ENCODE assay signal across 8 cellular contexts in the genomic region with DNA sequence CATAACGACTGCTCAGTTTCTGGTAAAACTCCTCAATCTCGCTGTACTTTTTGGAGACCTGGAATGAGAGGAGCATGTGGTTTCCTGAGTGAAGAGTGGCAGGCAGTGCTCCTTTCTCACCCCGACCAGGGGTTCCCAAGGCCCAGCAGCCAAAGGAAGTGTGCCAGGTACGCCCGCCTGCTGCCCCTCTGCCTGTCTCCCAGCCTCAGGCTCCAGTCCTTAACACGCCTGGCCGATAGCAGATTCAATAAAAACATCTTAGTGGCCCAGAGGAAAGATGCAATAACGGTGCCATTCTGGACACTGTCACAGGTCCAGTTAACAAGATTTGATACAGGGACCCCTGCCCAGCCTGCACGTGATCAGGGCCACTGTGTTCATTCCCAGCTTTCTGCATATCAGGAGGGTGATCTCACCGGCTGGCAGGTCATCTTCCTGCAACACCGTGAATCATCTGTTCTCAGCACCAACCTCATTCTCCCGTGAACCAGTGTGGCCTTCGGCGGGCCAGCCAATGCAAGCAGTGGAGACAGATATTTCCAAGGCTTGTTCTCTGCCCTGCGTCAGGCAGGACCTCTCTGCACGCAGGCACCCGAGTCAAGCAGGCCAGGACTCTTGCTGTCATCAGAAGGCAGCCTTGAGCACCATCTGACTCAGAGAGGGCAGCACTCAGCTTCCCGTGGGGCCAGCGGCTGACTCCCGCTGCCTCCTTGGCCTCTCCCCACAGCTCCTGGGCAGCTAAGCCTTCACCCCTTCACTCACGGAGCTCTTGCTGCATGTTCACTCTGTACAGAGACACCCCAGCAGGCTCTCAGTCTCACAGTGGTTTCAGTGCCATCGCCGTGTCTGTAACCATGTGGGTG. TPM values are rescaled to one million over a fixed set of nuclear protein-coding genes. Genes with fewer than 3 reads are reported as not detected.
DNase-seq lines count a peak whose midpoint lies in the region; ATAC-seq and TF ChIP-seq lines count a peak whose summit lies in the region.
"Had no signal": no experiment of that assay in that cellular context is flagged by ENCODE, and none has a peak within 500 bp of the region (broad histone marks: within the 10 kb centered on the region; RNA-seq: fewer than 3 reads in every experiment).

No MANE protein-coding gene starts in this region.

- H2AFZ ChIP-seq in mesenchymal stem cell (ENCODE audit: low read depth, low read length) = no peak overlapping the region

- H2BK12ac ChIP-seq in mesenchymal stem cell (ENCODE audit: low read length in 2 of 2) = no peak overlapping the region

- ATAC-seq in aorta (ENCODE audit: low FRiP score) = peak; percentile 83

- H3K4me3 ChIP-seq in epithelial cell of proximal tubule (ENCODE audit: low read depth, low read length) (no peak overlapping the region), mesenchymal stem cell (ENCODE audit: insufficient read depth in 1 of 2, low read depth in 1 of 2, low read length in 2 of 2) (peak overlapping the region in 1 of 2 experiments; percentile 33), aorta (ENCODE audit: low read length in 2 of 2) (no peak overlapping the region)
- H3K4me3 ChIP-seq: skin epidermis had no signal

- H3K23ac ChIP-seq in mesenchymal stem cell (ENCODE audit: low read length in 2 of 2) = peak overlapping the region in 1 of 2 experiments; percentile 36

- no peak overlapping the region for H4K91ac ChIP-seq in mesenchymal stem cell (ENCODE audit: low read length)

- H3K27me3 ChIP-seq in mesenchymal stem cell (ENCODE audit: control insufficient read depth in 1 of 2, insufficient read depth in 1 of 2, low read length in 2 of 2) = no peaks in the 10 kb centered on the region
- H3K27me3 ChIP-seq in aorta (ENCODE audit: control insufficient read depth in 1 of 2, insufficient read depth in 2 of 2, low read length in 1 of 2) = no peaks in the 10 kb centered on the region

- peaks cover 28% of the 10 kb centered on the region for H3K4me1 ChIP-seq in mesenchymal stem cell (ENCODE audit: control insufficient read depth, insufficient read depth, low read depth, low read length)
- H3K4me1 ChIP-seq in aorta (ENCODE audit: control insufficient read depth in 1 of 2, insufficient read depth in 2 of 2, low read length in 2 of 2) = no peaks in the 10 kb centered on the region

- H3K18ac ChIP-seq in mesenchymal stem cell (ENCODE audit: low read depth in 1 of 2, low read length in 2 of 2) = no peak overlapping the region

- H3K4me2 ChIP-seq in mesenchymal stem cell (ENCODE audit: low read length, poor library complexity, severe bottlenecking) = no peak overlapping the region

- H3K36me3 ChIP-seq in mesenchymal stem cell (ENCODE audit: control insufficient read depth in 1 of 2, insufficient read depth in 2 of 2, low read depth in 1 of 2, low read length in 2 of 2) = peaks cover 72 to 87% of the 10 kb centered on the region in 2 experiments
- H3K36me3 ChIP-seq in aorta (ENCODE audit: control insufficient read depth in 1 of 2, insufficient read depth in 2 of 2, low read length in 1 of 2) = peaks cover 0 to under 1% of the 10 kb centered on the region in 2 donors

- H2AK5ac ChIP-seq in mesenchymal stem cell (ENCODE audit: low read length, severe bottlenecking) = peak overlapping the region; percentile 68

- DNase-seq in SK-N-DZ (ENCODE audit: low spot score) (peak; percentile 49), epithelial cell of proximal tubule (ENCODE audit: low read depth) (peak; percentile 80), mesenchymal stem cell (peak; percentile 77), aorta (peak; percentile 90 to 95), DMS79 treated with DMSO at 0.1 percent for 48 hours (lab: John Stamatoyannopoulos, UW) (no peak), NCI-H2107 treated with DMSO at 0.1 percent for 48 hours (lab: John Stamatoyannopoulos, UW; ENCODE audit: unreplicated experiment) (no peak)
- DNase-seq in activated CD4-positive, alpha-beta T cell treated with anti-CD3 and anti-CD28 coated beads, Interleukin-2, amount 50 U/mL, for 4 hours = no peak

- no peak overlapping the region for H3K4ac ChIP-seq in mesenchymal stem cell (ENCODE audit: low read depth in 1 of 2, low read length in 2 of 2)

- H3K27ac ChIP-seq in mesenchymal stem cell (ENCODE audit: low read length, poor library complexity, severe bottlenecking) = peak overlapping the region; percentile 71
- H3K27ac ChIP-seq in aorta (ENCODE audit: low read depth in 1 of 2, low read length in 2 of 2) = peak overlapping the region; percentile 88 to 97

- no peak overlapping the region for H3K14ac ChIP-seq in mesenchymal stem cell (ENCODE audit: low read length in 2 of 2)

- intact Hi-C loops in aorta (cut with DNase I) = loop anchor here (1.0 to 5.0 kb wide), 3 partner anchors 197 to 289 kb away; a partner anchor contains a TSS

- peak overlapping the region; percentile 50 for H4K8ac ChIP-seq in mesenchymal stem cell (ENCODE audit: low read length)

- H3K9me3 ChIP-seq in mesenchymal stem cell (ENCODE audit: control insufficient read depth, low read length) (no peaks in the 10 kb centered on the region), aorta (ENCODE audit: control insufficient read depth, low read length) (no peaks in the 10 kb centered on the region)

- no peak overlapping the region for H2BK15ac ChIP-seq in mesenchymal stem cell (ENCODE audit: low read depth, poor library complexity, severe bottlenecking)

- 84% methylated on average over 23 of the region's 23 CpGs for WGBS in mesenchymal stem cell
- WGBS in aorta, 2 donors = 11 to 15% methylated on average over 23 of the region's 23 CpGs

- peaks cover 26% of the 10 kb centered on the region for H3K79me1 ChIP-seq in mesenchymal stem cell (replicated peaks; ENCODE audit: low read length, poor library complexity, severe bottlenecking)

- peak overlapping the region; percentile 66 for H3K9ac ChIP-seq in mesenchymal stem cell (ENCODE audit: low read length)

- H2BK120ac ChIP-seq in mesenchymal stem cell (ENCODE audit: low read depth, low read length) = no peak overlapping the region

- no peak overlapping the region for H2BK5ac ChIP-seq in mesenchymal stem cell (ENCODE audit: low read depth, low read length, poor library complexity, severe bottlenecking)

- TF ChIP-seq CTCF in epithelial cell of proximal tubule (conservative IDR thresholded peaks at IDR 0.05; ENCODE audit: low read depth, low read length) = no peak

RNA-seq across cellular contexts. Expression of a gene that starts 9.5 kb away (rescaled TPM):
- polyA plus RNA-seq in SK-N-DZ (2014; cell fraction: cytosol; rRNA removed) = 10.6 and 18.1 TPM in 2 replicates
- 12.7 and 17.9 TPM in 2 replicates for polyA plus RNA-seq in SK-N-DZ (2014; cell fraction: nucleus; rRNA removed)
- total RNA-seq in epithelial cell of proximal tubule = 11.6 and 14.4 TPM in 2 replicates
- polyA plus RNA-seq in mesenchymal stem cell (2013, experiment 1 of 2) = 42.4 TPM
- 39.8 TPM for polyA plus RNA-seq in mesenchymal stem cell (2013, experiment 2 of 2)
- total RNA-seq in aorta = 10 to 100 TPM; 34.8 to 42.3 TPM
- polyA plus RNA-seq in aorta = 10 to 100 TPM; 27.5 to 33.6 TPM

RNA-seq across cellular contexts. Expression of a gene that starts 25.6 kb away (rescaled TPM):
- polyA plus RNA-seq in SK-N-DZ (2014; cell fraction: cytosol; rRNA removed) = not detected in 2 replicates
- polyA plus RNA-seq in SK-N-DZ (2014; cell fraction: nucleus; rRNA removed) = 0.14 TPM in 1 of 2 replicates, not detected in the other
- total RNA-seq in epithelial cell of proximal tubule (not detected in 2 replicates), aorta (10 to 100 TPM; 15.9 to 16.4 TPM)
- polyA plus RNA-seq in mesenchymal stem cell (2013, experiment 1 of 2) = 0.23 TPM
- 0.25 TPM for polyA plus RNA-seq in mesenchymal stem cell (2013, experiment 2 of 2)
- 10 to 100 TPM in 1 of 2 donors, 1 to 10 TPM in 1; 4.1 to 15.6 TPM for polyA plus RNA-seq in aorta

Comparison
In these comparisons a context has a peak if more than half of its experiments do, and no peak if none do; other contexts are left out.
1. DNase-seq: peak in SK-N-DZ (single experiment), epithelial cell of proximal tubule (single experiment), mesenchymal stem cell (single experiment) and aorta (2 of 2); none in DMS79 treated with DMSO at 0.1 percent for 48 hours (single experiment), NCI-H2107 treated with DMSO at 0.1 percent for 48 hours (single experiment) and activated CD4-positive, alpha-beta T cell treated with anti-CD3 and anti-CD28 coated beads, Interleukin-2, amount 50 U/mL, for 4 hours (0 of 2).
2. RNA of a gene that starts 25.6 kb away (total RNA-seq): 15.9 to 16.4 TPM in aorta; not detected in epithelial cell of proximal tubule; every median in the first group is over 10 times any median in the second.